9 cellular contexts compared by ENCODE assay signal in the genomic region with DNA sequence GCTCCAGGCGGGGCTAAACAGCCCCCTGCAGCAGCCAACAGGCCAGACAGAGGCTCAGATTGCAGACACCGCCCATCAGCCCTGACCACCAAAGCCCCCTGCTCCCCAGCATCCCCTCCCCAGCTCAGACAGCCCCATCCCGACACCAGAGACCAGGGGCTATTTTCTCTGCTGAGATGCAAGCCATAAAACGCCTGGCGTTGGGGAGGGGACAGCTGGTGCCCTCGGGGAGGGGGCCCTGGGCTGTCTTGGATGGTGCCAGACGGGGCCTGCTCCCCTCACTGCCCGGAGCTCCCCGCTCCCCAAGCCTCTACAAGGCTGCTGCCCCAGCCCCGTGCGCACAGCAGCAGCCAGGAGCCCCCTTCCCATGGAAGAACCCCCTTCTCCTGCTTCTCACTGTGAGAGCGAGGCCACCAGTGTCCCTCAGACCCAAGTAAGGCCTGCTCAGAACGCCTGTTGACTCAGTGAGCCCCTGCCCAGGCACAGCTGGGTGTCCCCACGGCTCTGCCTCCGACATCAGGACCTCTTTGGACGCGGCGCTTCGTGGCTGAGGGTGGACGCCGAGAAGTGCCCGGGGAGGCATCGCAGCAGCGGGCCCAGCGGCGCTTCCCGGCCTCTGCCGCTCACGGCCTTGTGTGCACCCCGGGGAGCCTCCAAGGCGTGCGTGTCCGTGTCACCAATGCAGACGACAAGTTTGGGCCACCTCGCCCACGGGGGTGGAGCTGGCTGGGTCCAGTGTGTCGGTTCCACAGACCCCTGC. TPM values are rescaled to one million over a fixed set of nuclear protein-coding genes. Genes with fewer than 3 reads are reported as not detected.
DNase-seq lines count a peak whose midpoint lies in the region; TF ChIP-seq lines count a peak whose summit lies in the region.
"Had no signal": no experiment of that assay in that cellular context is flagged by ENCODE, and none has a peak within 500 bp of the region (broad histone marks: within the 10 kb centered on the region; RNA-seq: fewer than 3 reads in every experiment).

No MANE protein-coding gene starts in this region.

- H3K4me3 ChIP-seq in breast epithelium, result peak overlapping the region; percentile 25 to 53 (median 36)
- no peak overlapping the region for H3K4me3 ChIP-seq in SJSA1
- H3K4me3 ChIP-seq in iPS-20b (ENCODE audit: low read length), result peak overlapping the region; percentile 35; the same call in 1 of the 2 replicates
- peak overlapping the region in 1 of 4 donors; percentile 48 for H3K4me3 ChIP-seq in transverse colon

- H3K9me3 ChIP-seq in breast epithelium (peaks cover 0 to 3% of the 10 kb centered on the region in 2 donors), SJSA1 (replicated peaks) (no peaks in the 10 kb centered on the region; the same call in 1 of the 2 replicates), iPS-20b (ENCODE audit: insufficient read depth, low read depth, low read length) (no peaks in the 10 kb centered on the region), transverse colon (no peaks in the 10 kb centered on the region)

- H3K9me3 Mint-ChIP-seq in MCF 10A (ENCODE audit: unreplicated experiment), result no peaks in the 10 kb centered on the region

- no peak overlapping the region for H3K27ac ChIP-seq in breast epithelium
- peak overlapping the region; percentile 32; the same call in 1 of the 2 replicates for H3K27ac ChIP-seq in SJSA1
- H3K27ac ChIP-seq in iPS-20b (ENCODE audit: low read length), result no peak overlapping the region
- H3K27ac ChIP-seq in transverse colon, result peak overlapping the region in 3 of 4 donors; percentile 60 to 86 (median 81)

- TF ChIP-seq CTCF in breast epithelium (IDR thresholded peaks at IDR 0.05) (no peak), MCF 10A (IDR thresholded peaks at IDR 0.05; ENCODE audit: unreplicated experiment) (no peak), transverse colon (IDR thresholded peaks at IDR 0.05) (no peak)

- H3K4me1 ChIP-seq in breast epithelium (no peaks in the 10 kb centered on the region), SJSA1 (replicated peaks) (peaks cover 24% of the 10 kb centered on the region), iPS-20b (ENCODE audit: insufficient read depth, low read length) (no peaks in the 10 kb centered on the region), transverse colon (peaks cover 0 to 44% (median 12%) of the 10 kb centered on the region in 4 donors)

- no peak for DNase-seq in breast epithelium (ENCODE audit: low spot score in 2 of 2)
- no peak for DNase-seq in MCF 10A (ENCODE audit: unreplicated experiment)
- DNase-seq in SJSA1 (ENCODE audit: low read depth in 1 of 2, low spot score in 2 of 2), result no peak
- no peak for DNase-seq in transverse colon
- DNase-seq in inferior parietal cortex (ENCODE audit: extremely low spot score), result no peak
- no peak for DNase-seq in NCI-H1105 treated with DMSO at 0.1 percent for 48 hours (lab: John Stamatoyannopoulos, UW)
- no peak for DNase-seq in NCI-H1105 (lab: John Stamatoyannopoulos, UW)
- DNase-seq: NCI-H2227 treated with DMSO at 0.1 percent for 48 hours had no signal

- no peak overlapping the region for H3K4me3 Mint-ChIP-seq in MCF 10A (ENCODE audit: unreplicated experiment)

- in situ Hi-C loops in transverse colon (cut with MboI; ENCODE audit: low pct_ligation_motif_present in 1 of 4, low pct_unique_long_range_greater_than_20kb in 1 of 4, low sequenced_read_pairs in 3 of 4), result no loop called here

- WGBS in transverse colon (ENCODE audit: low coverage in 1 of 2), 2 donors, result 86% methylated on average over 20 of the region's 37 CpGs; no CpG with 5 or more reads in 1 of the 2 donors

- no peaks in the 10 kb centered on the region for H3K36me3 ChIP-seq in breast epithelium
- no peaks in the 10 kb centered on the region for H3K36me3 ChIP-seq in SJSA1
- no peaks in the 10 kb centered on the region for H3K36me3 ChIP-seq in iPS-20b (ENCODE audit: insufficient read depth, low read depth, low read length)
- no peaks in the 10 kb centered on the region for H3K36me3 ChIP-seq in transverse colon

- no peaks in the 10 kb centered on the region for H3K36me3 Mint-ChIP-seq in MCF 10A (ENCODE audit: insufficient read depth, unreplicated experiment)

- H3K9ac ChIP-seq in iPS-20b (ENCODE audit: low read depth, low read length), result no peak overlapping the region

- H3K27ac Mint-ChIP-seq in MCF 10A (ENCODE audit: low read depth, unreplicated experiment), result no peak overlapping the region

- no peaks in the 10 kb centered on the region for H3K27me3 ChIP-seq in breast epithelium
- no peaks in the 10 kb centered on the region for H3K27me3 ChIP-seq in SJSA1 (replicated peaks)
- peaks cover 9% of the 10 kb centered on the region; the same call in 1 of the 2 replicates for H3K27me3 ChIP-seq in iPS-20b (ENCODE audit: insufficient read depth, low read length)
- no peaks in the 10 kb centered on the region for H3K27me3 ChIP-seq in transverse colon

- POLR2A ChIA-PET in MCF 10A (lab: Yijun Ruan, JAX), result interaction anchor here (0.9 kb wide), 1 partner anchor 14 kb away, joined by 3 read pairs; no protein-coding TSS in a partner anchor

- peaks cover 5% of the 10 kb centered on the region for H3K4me1 Mint-ChIP-seq in MCF 10A (ENCODE audit: insufficient read depth, unreplicated experiment)

- no TSS peak for BruUV-seq in MCF 10A (replicated peaks; lab: Mats Ljungman, UMichigan)

- intact Hi-C loops in breast epithelium (cut with DNase I; ENCODE audit: low total_unique reads), result loop anchor here (2.0 kb wide), 1 partner anchor 44 kb away; no protein-coding TSS in a partner anchor
- intact Hi-C loops in MCF 10A (cut with micrococcal nuclease), result loop anchor here (2.0 kb wide), 2 partner anchors 46 to 268 kb away; partner anchors contain the start of gene ADAP1
- intact Hi-C loops in transverse colon (cut with DNase I; ENCODE audit: low total_unique reads), result no loop called here

- no peak for TF ChIP-seq EP300 in transverse colon (IDR thresholded peaks at IDR 0.05; ENCODE audit: low read depth)

- CTCF ChIA-PET in MCF 10A (lab: Yijun Ruan, JAX), result interaction anchor here (0.6 to 1.4 kb wide), 10 partner anchors 15 to 1553 kb away, joined by 3 to 6 read pairs (median 4); no protein-coding TSS in a partner anchor

- no peak for TF ChIP-seq POLR2A in breast epithelium (IDR thresholded peaks at IDR 0.05)
- TF ChIP-seq POLR2A in transverse colon (IDR thresholded peaks at IDR 0.05), result no peak

- H3K27me3 Mint-ChIP-seq in MCF 10A (ENCODE audit: insufficient read depth, unreplicated experiment), result peaks cover 19% of the 10 kb centered on the region

RNA-seq across cellular contexts. Expression of gene GET4, which starts 32.0 kb away (rescaled TPM):
- total RNA-seq in breast epithelium, result 10 to 100 TPM; 23.7 to 33.4 (median 29.5) TPM
- total RNA-seq in MCF 10A (2022), result 32.6 and 43.9 TPM in 2 replicates
- total RNA-seq in SJSA1 (2014; rRNA removed; shearing (Covaris generic)), result 35.4 and 36.1 TPM in 2 replicates
- total RNA-seq in transverse colon, result 100 to 1,000 TPM in 2 of 4 donors, 10 to 100 TPM in 2; 49.4 to 116 (median 85.2) TPM

RNA-seq across cellular contexts. Expression of gene ADAP1, which starts 46.1 kb away (rescaled TPM):
- 10 to 100 TPM in 2 of 3 donors, 1 to 10 TPM in 1; 7.5 to 15.5 (median 14.0) TPM for total RNA-seq in breast epithelium
- 7.0 and 10.5 TPM in 2 replicates for total RNA-seq in MCF 10A (2022)
- total RNA-seq in SJSA1 (2014; rRNA removed; shearing (Covaris generic)), result 3.5 TPM in 1 of 2 replicates, not detected in the other
- total RNA-seq in transverse colon, result 100 to 1,000 TPM in 3 of 4 donors, 10 to 100 TPM in 1; 84.9 to 360 (median 169) TPM

Comparison
In these comparisons a context has a peak if more than half of its experiments do, and no peak if none do; other contexts are left out.
1. H3K27ac ChIP-seq: peak in SJSA1 (single experiment) and transverse colon (3 of 4); none in breast epithelium (0 of 2) and iPS-20b (single experiment).